In genomic region chr3:152071924-152072323, GRCh38 we compare ENCODE assay signal across 8 cellular contexts.
DNase-seq lines count a peak whose midpoint lies in the region; ATAC-seq, FAIRE-seq and TF ChIP-seq lines count a peak whose summit lies in the region.

No MANE protein-coding gene starts in this region.

- ATAC-seq in GM21825 (IDR thresholded peaks at IDR 0.05; ENCODE audit: unreplicated experiment) (peak; percentile 58), omental fat pad (ENCODE audit: low FRiP score) (no peak)

- peak; percentile 85 for FAIRE-seq in endothelial cell of umbilical vein (lab: Jason Lieb, UNC)

- H3K27me3 Mint-ChIP-seq in Caco-2 (ENCODE audit: insufficient read depth, unreplicated experiment) (no peaks in the 10 kb centered on the region), nephron progenitor cell (ENCODE audit: low read depth, poor library complexity) (no peaks in the 10 kb centered on the region)

- H3K9ac ChIP-seq in endothelial cell of umbilical vein (replicated peaks; ENCODE audit: extremely low read depth, insufficient read depth, low read length) = no peak overlapping the region

- H3K4me3 ChIP-seq in Caco-2 (ENCODE audit: low read depth, low read length) (no peak overlapping the region), OCI-LY7 (ENCODE audit: low read depth, low read length, poor library complexity, severe bottlenecking) (no peak overlapping the region), endothelial cell of umbilical vein (replicated peaks in 1 of 3; ENCODE audit: insufficient read depth in 1 of 3, low read depth in 1 of 3, low read length in 3 of 3) (no peak overlapping the region)

- H3K36me3 ChIP-seq in Caco-2 (ENCODE audit: control insufficient read depth, insufficient read depth, low read length) (no peaks in the 10 kb centered on the region), OCI-LY7 (ENCODE audit: insufficient read depth, low read length) (no peaks in the 10 kb centered on the region), endothelial cell of umbilical vein (ENCODE audit: control insufficient read depth in 2 of 2, extremely low read depth in 1 of 2, insufficient read depth in 2 of 2, low read length in 2 of 2) (no peaks in the 10 kb centered on the region)

- TF ChIP-seq CTCF in Caco-2 (IDR thresholded peaks at IDR 0.05; ENCODE audit: insufficient read depth in 1 of 2, low read depth in 1 of 2, low read length in 1 of 2, severe bottlenecking in 1 of 2, unreplicated experiment in 1 of 2) (peak; percentile 18 to 32), OCI-LY7 (conservative IDR thresholded peaks at IDR 0.05; ENCODE audit: low read length) (peak; percentile 80), endothelial cell of umbilical vein (IDR thresholded peaks at IDR 0.05; ENCODE audit: extremely low read depth in 1 of 2, insufficient read depth in 1 of 2, low read depth in 1 of 2, low read length in 2 of 2) (peak; percentile 37 to 40), nephron progenitor cell (IDR thresholded peaks at IDR 0.05) (peak; percentile 37), omental fat pad (IDR thresholded peaks at IDR 0.05) (no peak)

- H3K9me3 Mint-ChIP-seq in Caco-2 (ENCODE audit: unreplicated experiment) (no peaks in the 10 kb centered on the region), nephron progenitor cell (no peaks in the 10 kb centered on the region)

- DNase-seq in Caco-2 (peak in 1 of 2 experiments; percentile 14), OCI-LY7 (ENCODE audit: low spot score) (peak; percentile 38), endothelial cell of umbilical vein (ENCODE audit: low read depth, low spot score) (peak; percentile 50), nephron progenitor cell (no peak), omental fat pad (ENCODE audit: low spot score) (no peak), NCI-H446 (lab: John Stamatoyannopoulos, UW) (no peak)
- no peak for DNase-seq in NK-92 treated with Interleukin-12 subunit alpha and Interleukin-12 subunit beta, amount 100 ng/mL, for 24 hours (lab: John Stamatoyannopoulos, UW)

- H3K4me1 Mint-ChIP-seq in Caco-2 (ENCODE audit: low read depth, unreplicated experiment) (no peaks in the 10 kb centered on the region), nephron progenitor cell (no peaks in the 10 kb centered on the region)

- H3K4me3 Mint-ChIP-seq in Caco-2 (ENCODE audit: unreplicated experiment) (no peak overlapping the region), nephron progenitor cell (no peak overlapping the region)

- BruUV-seq in Caco-2 (replicated peaks; lab: Mats Ljungman, UMichigan) (no TSS peak), OCI-LY7 (replicated peaks; lab: Mats Ljungman, UMichigan) (no TSS peak), endothelial cell of umbilical vein (replicated peaks; lab: Mats Ljungman, UMichigan) (no TSS peak)

- TF ChIP-seq POLR2A in endothelial cell of umbilical vein (IDR thresholded peaks at IDR 0.05; ENCODE audit: low read depth, low read length) = no peak

- H3K27ac ChIP-seq in OCI-LY7 (ENCODE audit: low read depth, low read length, poor library complexity, severe bottlenecking) = no peak overlapping the region
- H3K27ac ChIP-seq in endothelial cell of umbilical vein (ENCODE audit: insufficient read depth, low read depth, low read length) = no peak overlapping the region

- H3K9me2 ChIP-seq in OCI-LY7 (ENCODE audit: insufficient read depth, low read length) = no peaks in the 10 kb centered on the region

- no peaks in the 10 kb centered on the region for H3K9me1 ChIP-seq in endothelial cell of umbilical vein (replicated peaks; ENCODE audit: control insufficient read depth, extremely low read depth, insufficient read depth, low read length)

- POLR2A ChIA-PET in Caco-2 (lab: Charles Lee) = no interaction called here
- POLR2A ChIA-PET in OCI-LY7 (lab: Charles Lee) = interaction anchor here (0.5 to 0.7 kb wide), 2 partner anchors 49 to 54 kb away, joined by 3 read pairs; no protein-coding TSS in a partner anchor
- POLR2A ChIA-PET in endothelial cell of umbilical vein (lab: Charles Lee) = interaction anchor here (0.6 kb wide), 1 partner anchor 371 kb away, joined by 6 read pairs; no protein-coding TSS in a partner anchor

- H3K27me3 ChIP-seq in Caco-2 (replicated peaks; ENCODE audit: control insufficient read depth, insufficient read depth, low read length) (no peaks in the 10 kb centered on the region), endothelial cell of umbilical vein (ENCODE audit: control insufficient read depth in 2 of 2, insufficient read depth in 2 of 2, low read length in 2 of 2) (no peaks in the 10 kb centered on the region)

- no peak overlapping the region for H3K27ac Mint-ChIP-seq in Caco-2 (ENCODE audit: unreplicated experiment)
- no peak overlapping the region for H3K27ac Mint-ChIP-seq in nephron progenitor cell

- H2AFZ ChIP-seq in OCI-LY7 (ENCODE audit: low read length) (no peak overlapping the region), endothelial cell of umbilical vein (ENCODE audit: low read depth, low read length) (peak overlapping the region; percentile 13)

- dilution Hi-C loops in endothelial cell of umbilical vein (cut with MboI; ENCODE audit: extremely low pct_ligation_motif_present, low sequenced_read_pairs) = no loop called here

- H3K9me3 ChIP-seq in Caco-2 (peaks cover 13% of the 10 kb centered on the region), OCI-LY7 (ENCODE audit: low read length) (no peaks in the 10 kb centered on the region), endothelial cell of umbilical vein (replicated peaks; ENCODE audit: control insufficient read depth, insufficient read depth, low read length) (no peaks in the 10 kb centered on the region)

- no peaks in the 10 kb centered on the region for H3K79me2 ChIP-seq in OCI-LY7 (ENCODE audit: insufficient read depth, low read depth, low read length)
- no peaks in the 10 kb centered on the region for H3K79me2 ChIP-seq in endothelial cell of umbilical vein (ENCODE audit: control insufficient read depth, insufficient read depth, low read length)

- H4K20me1 ChIP-seq in OCI-LY7 (ENCODE audit: insufficient read depth, low read length) = no peaks in the 10 kb centered on the region
- H4K20me1 ChIP-seq in endothelial cell of umbilical vein (replicated peaks; ENCODE audit: control insufficient read depth, extremely low read depth, insufficient read depth, low read length) = no peaks in the 10 kb centered on the region

- H3K4me1 ChIP-seq in Caco-2 (no peaks in the 10 kb centered on the region), OCI-LY7 (ENCODE audit: insufficient read depth, low read length, poor library complexity, severe bottlenecking) (no peaks in the 10 kb centered on the region), endothelial cell of umbilical vein (ENCODE audit: control insufficient read depth, extremely low read depth, insufficient read depth, low read length) (peaks cover 4% of the 10 kb centered on the region)

- H3K36me3 Mint-ChIP-seq in Caco-2 (ENCODE audit: insufficient read depth, unreplicated experiment) (no peaks in the 10 kb centered on the region), nephron progenitor cell (ENCODE audit: low read depth) (no peaks in the 10 kb centered on the region)

- intact Hi-C loops in Caco-2 (cut with micrococcal nuclease; ENCODE audit: unreplicated experiment) = loop anchor here (1.0 to 10.0 kb wide), 4 partner anchors 113 to 400 kb away; no protein-coding TSS in a partner anchor
- intact Hi-C loops in OCI-LY7 (cut with micrococcal nuclease; ENCODE audit: unreplicated experiment) = loop anchor here (2.0 to 5.0 kb wide), 3 partner anchors 373 to 455 kb away; no protein-coding TSS in a partner anchor
- intact Hi-C loops in endothelial cell of umbilical vein (cut with micrococcal nuclease) = loop anchor here (1.0 to 5.0 kb wide), 5 partner anchors 46 to 500 kb away; no protein-coding TSS in a partner anchor

- H3K4me2 ChIP-seq in OCI-LY7 (ENCODE audit: low read length) (no peak overlapping the region), endothelial cell of umbilical vein (ENCODE audit: insufficient read depth, low read length) (no peak overlapping the region)

- CTCF ChIA-PET in Caco-2 (lab: Charles Lee) (interaction anchor here (0.7 to 1.3 kb wide), 2 partner anchors 46 to 372 kb away, joined by 5 to 9 read pairs; no protein-coding TSS in a partner anchor), OCI-LY7 (lab: Charles Lee; ENCODE audit: unreplicated experiment) (no interaction called here), endothelial cell of umbilical vein (lab: Charles Lee) (interaction anchor here (0.5 to 2.6 kb wide), 41 partner anchors 9 to 502 kb away, joined by 3 to 43 read pairs (median 4); partner anchors contain the start of gene MBNL1)

TF ChIP-seq in endothelial cell of umbilical vein, 7 proteins besides CTCF, POLR2A, EP300 and RAD21:
- no peak for TF ChIP-seq JUN (IDR thresholded peaks at IDR 0.05; ENCODE audit: borderline replicate concordance, insufficient read depth, insufficient read length, low read depth)
- TF ChIP-seq POLR2AphosphoS5 (IDR thresholded peaks at IDR 0.05; ENCODE audit: insufficient read depth, low read depth, low read length) = no peak
- TF ChIP-seq MYC (IDR thresholded peaks at IDR 0.05; ENCODE audit: low read depth, low read length) = no peak
- no peak for TF ChIP-seq GATA2 (IDR thresholded peaks at IDR 0.05; ENCODE audit: insufficient read depth, insufficient read length, low read depth, low read length)
- TF ChIP-seq EZH2 (IDR thresholded peaks at IDR 0.05; ENCODE audit: borderline replicate concordance, low read depth, low read length, severe bottlenecking) = no peak
- no peak for TF ChIP-seq MAX (IDR thresholded peaks at IDR 0.05; ENCODE audit: insufficient read depth, insufficient read length)
- no peak for TF ChIP-seq FOS (IDR thresholded peaks at IDR 0.05; ENCODE audit: borderline replicate concordance, insufficient read depth, low read length)

Comparison
In these comparisons a context has a peak if more than half of its experiments do, and no peak if none do; other contexts are left out.
1. DNase-seq: peak in OCI-LY7 (single experiment) and endothelial cell of umbilical vein (single experiment); none in nephron progenitor cell (single experiment), omental fat pad (single experiment), NCI-H446 (0 of 2) and NK-92 treated with Interleukin-12 subunit alpha and Interleukin-12 subunit beta, amount 100 ng/mL, for 24 hours (single experiment).
2. CTCF ChIP-seq: peak in Caco-2 (2 of 2), OCI-LY7 (single experiment), endothelial cell of umbilical vein (2 of 2) and nephron progenitor cell (single experiment); none in omental fat pad (0 of 3).